26 cellular contexts compared by ENCODE assay signal in the genomic region with DNA sequence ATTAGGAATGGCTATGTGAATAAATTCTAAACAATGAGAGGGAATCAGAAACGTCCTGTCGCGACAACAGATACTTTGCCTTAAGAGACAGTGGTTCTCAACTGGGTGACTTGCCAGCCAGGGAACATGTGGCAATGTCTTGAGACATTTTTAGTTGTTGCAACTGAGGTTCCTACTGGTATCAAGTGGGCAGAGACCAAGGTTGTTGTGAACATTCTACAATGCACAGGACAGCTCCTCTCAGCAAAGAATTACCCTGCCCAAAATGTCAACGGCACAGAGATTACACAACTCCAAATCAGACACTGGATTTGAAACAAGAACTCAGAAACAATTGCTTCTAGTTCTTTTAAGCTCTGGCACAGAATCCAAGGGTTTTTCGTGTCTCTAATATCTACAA.
"Had no signal": no experiment of that assay in that cellular context is flagged by ENCODE, and none has a peak within 500 bp of the region (broad histone marks: within the 10 kb centered on the region; RNA-seq: fewer than 3 reads in every experiment).

No MANE protein-coding gene starts in this region.

- FAIRE-seq: pancreas had no signal

- H3K9me3 ChIP-seq: left ventricle myocardium inferior, lower lobe of right lung, pancreas, prostate gland, right lobe of liver, testis, tibial nerve, upper lobe of right lung, vagina had no signal

- H3K27ac ChIP-seq: dorsolateral prefrontal cortex, hepatocyte, left ventricle myocardium inferior, lower lobe of right lung, pancreas, prostate gland, right lobe of liver, skin epidermis, testis, tibial nerve, upper lobe of right lung, vagina had no signal

- H3K9me3 Mint-ChIP-seq: naive B cell; nephron; stimulated activated naive B cell treated with anti-CD40 and anti-IgM and Interleukin-4, amounts not matched to agents 10 μg/mL and 1 μg/mL and 100 μg/mL, for 72 hours; stimulated activated naive CD8-positive, alpha-beta T cell treated with anti-CD3 and anti-CD28 coated beads, Interleukin-15, amount 100 ng/mL, for 72 hours had no signal

- DNase-seq: cortex of kidney; dorsolateral prefrontal cortex; effector CD8-positive, alpha-beta T cell; kidney; left cardiac atrium; left ventricle myocardium inferior; lower lobe of right lung; mesenchymal stem cell; midbrain; naive B cell; occipital lobe; pancreas; retina; right lobe of liver; stimulated activated CD4-positive, alpha-beta T cell treated with anti-CD3 and anti-CD28 coated beads, Interleukin-2, amount 100 ng/mL, for 24 hours; stimulated activated CD4-positive, alpha-beta T cell treated with anti-CD3 and anti-CD28 coated beads, Interleukin-4, amount 100 ng/mL, for 4 hours; stimulated activated naive B cell treated with anti-CD40 and anti-IgM and Interleukin-4, amounts not matched to agents 10 μg/mL and 1 μg/mL and 100 μg/mL, for 72 hours; stimulated activated naive CD8-positive, alpha-beta T cell treated with anti-CD3 and anti-CD28 coated beads, Interleukin-15, amount 100 ng/mL, for 72 hours; testis; upper lobe of right lung had no signal

- H3K27me3 Mint-ChIP-seq: stimulated activated naive CD8-positive, alpha-beta T cell treated with anti-CD3 and anti-CD28 coated beads, Interleukin-15, amount 100 ng/mL, for 72 hours had no signal

- H3K36me3 ChIP-seq: left ventricle myocardium inferior, lower lobe of right lung, pancreas, prostate gland, right lobe of liver, tibial nerve, upper lobe of right lung, vagina had no signal

- H3K4me1 ChIP-seq: left ventricle myocardium inferior, lower lobe of right lung, pancreas, prostate gland, right lobe of liver, testis, upper lobe of right lung, vagina had no signal

- H3K4me1 Mint-ChIP-seq: naive B cell; stimulated activated naive CD8-positive, alpha-beta T cell treated with anti-CD3 and anti-CD28 coated beads, Interleukin-15, amount 100 ng/mL, for 72 hours had no signal

- H3K27ac Mint-ChIP-seq: naive B cell; nephron; stimulated activated naive B cell treated with anti-CD40 and anti-IgM and Interleukin-4, amounts not matched to agents 10 μg/mL and 1 μg/mL and 100 μg/mL, for 72 hours; stimulated activated naive CD8-positive, alpha-beta T cell treated with anti-CD3 and anti-CD28 coated beads, Interleukin-15, amount 100 ng/mL, for 72 hours had no signal

- H3K79me2 ChIP-seq: hepatocyte had no signal

- H3K4me3 ChIP-seq: dorsolateral prefrontal cortex, hepatocyte, left ventricle myocardium inferior, lower lobe of right lung, pancreas, prostate gland, right lobe of liver, skin epidermis, testis, tibial nerve, upper lobe of right lung, vagina had no signal

- H3K4me3 Mint-ChIP-seq: naive B cell; nephron; stimulated activated naive B cell treated with anti-CD40 and anti-IgM and Interleukin-4, amounts not matched to agents 10 μg/mL and 1 μg/mL and 100 μg/mL, for 72 hours; stimulated activated naive CD8-positive, alpha-beta T cell treated with anti-CD3 and anti-CD28 coated beads, Interleukin-15, amount 100 ng/mL, for 72 hours had no signal

- H2AFZ ChIP-seq: hepatocyte had no signal

- H3K4me2 ChIP-seq: hepatocyte had no signal

- H3K36me3 Mint-ChIP-seq: naive B cell; stimulated activated naive B cell treated with anti-CD40 and anti-IgM and Interleukin-4, amounts not matched to agents 10 μg/mL and 1 μg/mL and 100 μg/mL, for 72 hours had no signal

- H3K27me3 ChIP-seq: hepatocyte, right lobe of liver, testis, tibial nerve, upper lobe of right lung, vagina had no signal
